ENCODE assay signal across 8 cellular contexts in genomic region chr20:58651548-58651822, GRCh38. TPM values are rescaled to one million over a fixed set of nuclear protein-coding genes. Genes with fewer than 3 reads are reported as not detected.
DNase-seq lines count a peak whose midpoint lies in the region; ATAC-seq and TF ChIP-seq lines count a peak whose summit lies in the region.

No MANE protein-coding gene starts in this region.

- 0 out of 2 replicates have a peak, but pooled peaks cover 8% of the 10 kb centered on the region for H3K36me3 ChIP-seq in HAP-1 (replicated peaks)
- H3K36me3 ChIP-seq in PC-9 (ENCODE audit: low read depth): peaks cover 14% of the 10 kb centered on the region

- H3K27me3 ChIP-seq in HAP-1 (ENCODE audit: low read depth) (no peaks in the 10 kb centered on the region), PC-9 (ENCODE audit: insufficient read depth, low read depth) (no peaks in the 10 kb centered on the region)

- ATAC-seq in HG02938 (IDR thresholded peaks at IDR 0.05; ENCODE audit: unreplicated experiment) (no peak), GM21717 (IDR thresholded peaks at IDR 0.05; ENCODE audit: unreplicated experiment) (no peak), HG03045 (IDR thresholded peaks at IDR 0.05; ENCODE audit: unreplicated experiment) (no peak), GM18873 (IDR thresholded peaks at IDR 0.05; ENCODE audit: low FRiP score, unreplicated experiment) (no peak)

- H4K20me1 ChIP-seq in PC-9 (ENCODE audit: insufficient read depth): peaks cover 29% of the 10 kb centered on the region

- CTCF ChIA-PET in PC-9 (lab: Charles Lee): interaction anchor here (0.6 to 0.7 kb wide), 3 partner anchors 170 to 750 kb away, joined by 3 to 4 read pairs (median 4); no protein-coding TSS in a partner anchor

- intact Hi-C loops in PC-9 (cut with micrococcal nuclease; ENCODE audit: unreplicated experiment): loop anchor here (1.0 to 10.0 kb wide), 5 partner anchors 136 to 414 kb away; partner anchors contain the start of genes APCDD1L, GNAS and GNAS-AS1

- no TSS peak for BruUV-seq in PC-9 (replicated peaks; lab: Mats Ljungman, UMichigan)

- peaks cover 54% of the 10 kb centered on the region for H3K79me2 ChIP-seq in PC-9 (ENCODE audit: low read depth)

- H2AFZ ChIP-seq in PC-9: peak overlapping the region; percentile 89

- H3F3A ChIP-seq in PC-9 (ENCODE audit: insufficient read depth, low read depth): peaks cover 9% of the 10 kb centered on the region

- H3K27ac ChIP-seq in PC-9: peak overlapping the region; percentile 77

- DNase-seq in HAP-1 (ENCODE audit: low spot score in 2 of 2): no peak
- no peak for DNase-seq in PC-9
- DNase-seq in epithelial cell of proximal tubule (ENCODE audit: low read depth): no peak
- DNase-seq in nucleus accumbens (lab: John Stamatoyannopoulos, UW): peak in 42 of 56 donors; percentile 22 to 86 (median 70)

- peak overlapping the region; percentile 83 for H3K4me2 ChIP-seq in PC-9

- H3K4me1 ChIP-seq in HAP-1 (peaks cover 26% of the 10 kb centered on the region), PC-9 (replicated peaks; ENCODE audit: insufficient read depth) (peaks cover 22% of the 10 kb centered on the region)

- no peak for TF ChIP-seq CTCF in PC-9 (conservative IDR thresholded peaks at IDR 0.05)
- no peak for TF ChIP-seq CTCF in epithelial cell of proximal tubule (conservative IDR thresholded peaks at IDR 0.05; ENCODE audit: low read depth, low read length)

- peak overlapping the region; percentile 89 for H3K4me3 ChIP-seq in HAP-1
- peak overlapping the region; percentile 95 for H3K4me3 ChIP-seq in PC-9
- H3K4me3 ChIP-seq in epithelial cell of proximal tubule (ENCODE audit: low read depth, low read length): peak overlapping the region; percentile 93

- H3K9me3 ChIP-seq in HAP-1 (no peaks in the 10 kb centered on the region), PC-9 (ENCODE audit: insufficient read depth, low read depth) (no peaks in the 10 kb centered on the region)

- in situ Hi-C loops in HAP-1 (cut with MboI; ENCODE audit: low sequenced_read_pairs): no loop called here

- no peaks in the 10 kb centered on the region for H3K9me2 ChIP-seq in PC-9 (ENCODE audit: insufficient read depth)

- POLR2A ChIA-PET in PC-9 (lab: Charles Lee; ENCODE audit: unreplicated experiment): interaction anchor here (0.5 to 1.1 kb wide), 8 partner anchors 28 to 844 kb away, joined by 3 to 15 read pairs (median 4); partner anchors contain the start of gene VAPB

RNA-seq across cellular contexts. Expression of gene STX16, which starts 0.4 kb away (rescaled TPM):
- 76.3 and 85.5 TPM in 2 replicates for total RNA-seq in PC-9 (2021)
- 10.4 and 14.4 TPM in 2 replicates for total RNA-seq in epithelial cell of proximal tubule

RNA-seq across cellular contexts. Expression of gene NPEPL1, which starts 41.1 kb away (rescaled TPM):
- total RNA-seq in PC-9 (2021) (24.0 and 36.9 TPM in 2 replicates), epithelial cell of proximal tubule (18.8 and 26.5 TPM in 2 replicates)

Comparison
In these comparisons a context has a peak if more than half of its experiments do, and no peak if none do; other contexts are left out.
1. DNase-seq: peak in nucleus accumbens (42 of 56); none in HAP-1 (0 of 2), PC-9 (0 of 2) and epithelial cell of proximal tubule (single experiment).
2. Peak in every context shown above with its lines, with median percentiles within 50 percentile points of each other: H3K4me3 ChIP-seq.